21 cellular contexts compared by ENCODE assay signal in genomic region chr2:15631883-15632282, GRCh38.
"Had no signal": no experiment of that assay in that cellular context is flagged by ENCODE, and none has a peak within 500 bp of the region (broad histone marks: within the 10 kb centered on the region; RNA-seq: fewer than 3 reads in every experiment).

No MANE protein-coding gene starts in this region.

- H3K27me3 Mint-ChIP-seq: naive thymus-derived CD4-positive, alpha-beta T cell had no signal

- DNase-seq: dermis blood vessel endothelial cell; dorsolateral prefrontal cortex; effector CD4-positive, alpha-beta T cell; effector memory CD4-positive, alpha-beta T cell; foreskin keratinocyte; heart left ventricle; hypothalamus; immature natural killer cell; islet precursor cell; kidney; kidney glomerular epithelial cell; left lung; left ventricle myocardium superior; lower lobe of right lung; mesendoderm; midbrain; naive thymus-derived CD4-positive, alpha-beta T cell had no signal

- H3K9me3 Mint-ChIP-seq: immature natural killer cell; naive thymus-derived CD4-positive, alpha-beta T cell had no signal

- H3K27ac ChIP-seq: coronary artery, esophagus muscularis mucosa, foreskin keratinocyte, gastroesophageal sphincter, heart left ventricle, hepatocyte, left lung, lower lobe of right lung had no signal

- H3K4me1 Mint-ChIP-seq: naive thymus-derived CD4-positive, alpha-beta T cell had no signal

- H3K27me3 ChIP-seq: dorsolateral prefrontal cortex, esophagus muscularis mucosa, foreskin keratinocyte, gastroesophageal sphincter, heart left ventricle, hepatocyte, left lung had no signal

- H3K4me3 ChIP-seq: coronary artery, dorsolateral prefrontal cortex, esophagus muscularis mucosa, gastroesophageal sphincter, heart left ventricle, hepatocyte, left lung, lower lobe of right lung had no signal

- H3K4me3 Mint-ChIP-seq: immature natural killer cell; naive thymus-derived CD4-positive, alpha-beta T cell had no signal

- H3K9me3 ChIP-seq: esophagus muscularis mucosa, gastroesophageal sphincter, heart left ventricle, left lung, lower lobe of right lung had no signal

- ATAC-seq: foreskin keratinocyte; gastroesophageal sphincter; heart left ventricle; left lung; left ventricle myocardium superior; lower lobe of right lung; naive thymus-derived CD4-positive, alpha-beta T cell had no signal
